9 cellular contexts compared by ENCODE assay signal in the genomic region with DNA sequence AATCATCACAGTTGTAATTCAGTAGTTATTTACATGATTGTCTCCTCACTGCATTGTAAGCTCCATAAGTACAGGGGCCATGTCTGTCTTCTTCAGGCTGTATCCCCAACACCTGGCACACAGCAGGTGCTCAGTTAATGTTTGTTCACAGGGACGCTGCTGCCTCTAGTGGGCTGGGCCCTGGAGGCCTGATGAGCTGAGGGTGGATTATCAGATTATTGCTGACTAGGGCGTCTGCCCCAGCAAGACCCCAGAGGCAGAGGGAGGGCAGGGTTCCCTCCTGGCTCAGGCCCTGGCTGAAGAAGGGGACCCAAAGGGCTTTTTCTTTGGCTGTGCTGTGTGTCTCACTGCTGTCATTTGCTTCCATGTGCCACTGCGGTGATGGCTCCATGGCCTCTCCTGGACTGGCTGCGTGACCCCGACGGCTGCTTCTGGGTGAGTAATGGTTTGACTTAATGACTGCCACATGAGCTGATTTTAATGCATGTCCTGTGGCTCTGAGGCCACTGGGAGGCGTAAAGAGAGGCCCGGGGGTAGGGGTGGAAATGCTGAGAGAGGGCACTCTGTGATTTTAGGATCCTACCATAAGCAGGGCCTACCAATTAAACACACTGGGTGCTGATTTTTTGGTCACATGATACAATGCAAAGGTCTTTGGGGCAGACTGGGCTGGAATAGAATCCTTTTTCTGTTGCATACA. TPM values are rescaled to one million over a fixed set of nuclear protein-coding genes. Genes with fewer than 3 reads are reported as not detected.
DNase-seq lines count a peak whose midpoint lies in the region; ATAC-seq and TF ChIP-seq lines count a peak whose summit lies in the region.
"Had no signal": no experiment of that assay in that cellular context is flagged by ENCODE, and none has a peak within 500 bp of the region (broad histone marks: within the 10 kb centered on the region; RNA-seq: fewer than 3 reads in every experiment).

No MANE protein-coding gene starts in this region.

- H3K4me3 Mint-ChIP-seq in activated CD8-positive, alpha-beta T cell treated with anti-CD3 and anti-CD28 coated beads for 36 hours, result no peak overlapping the region

- no peaks in the 10 kb centered on the region for H3K36me3 Mint-ChIP-seq in activated CD8-positive, alpha-beta T cell treated with anti-CD3 and anti-CD28 coated beads for 36 hours (ENCODE audit: low read depth)

- ATAC-seq in activated CD8-positive, alpha-beta T cell treated with anti-CD3 and anti-CD28 coated beads for 36 hours, result peak; percentile 72
- ATAC-seq in GM21576 (IDR thresholded peaks at IDR 0.05; ENCODE audit: unreplicated experiment) (no peak), gastrocnemius medialis (no peak)

- H3K4me3 ChIP-seq in HL-60 (replicated peaks; ENCODE audit: insufficient read depth, low read length), result no peak overlapping the region
- H3K4me3 ChIP-seq in gastrocnemius medialis, result no peak overlapping the region

- H3K9me3 ChIP-seq in gastrocnemius medialis, result no peaks in the 10 kb centered on the region

- H3K9me3 Mint-ChIP-seq in activated CD8-positive, alpha-beta T cell treated with anti-CD3 and anti-CD28 coated beads for 36 hours, result no peaks in the 10 kb centered on the region

- POLR2A ChIA-PET in activated CD8-positive, alpha-beta T cell treated with anti-CD3 and anti-CD28 coated beads for 36 hours (lab: Charles Lee), result interaction anchor here (0.9 kb wide), 1 partner anchor 20 kb away, joined by 3 read pairs; the partner anchor contains the start of gene EPB41

- H3K27ac ChIP-seq in HL-60 (replicated peaks), result no peak overlapping the region
- H3K27ac ChIP-seq in gastrocnemius medialis, result no peak overlapping the region

- TF ChIP-seq POLR2A in gastrocnemius medialis (IDR thresholded peaks at IDR 0.05), result no peak

- peaks cover 4% of the 10 kb centered on the region in 2 donors for H3K4me1 ChIP-seq in gastrocnemius medialis

- intact Hi-C loops in activated CD8-positive, alpha-beta T cell treated with anti-CD3 and anti-CD28 coated beads for 36 hours (cut with micrococcal nuclease), result no loop called here
- intact Hi-C loops in gastrocnemius medialis (cut with DNase I; ENCODE audit: low total_unique reads), result no loop called here

- DNase-seq in COLO668 (lab: John Stamatoyannopoulos, UW; ENCODE audit: unreplicated experiment), result peak; percentile 32
- DNase-seq in HL-60 (ENCODE audit: low read depth in 1 of 2, low spot score in 1 of 2), result no peak
- peak; percentile 51 for DNase-seq in activated CD8-positive, alpha-beta T cell treated with anti-CD3 and anti-CD28 coated beads for 36 hours
- peak; percentile 47 for DNase-seq in left kidney (ENCODE audit: low read depth, low spot score)
- DNase-seq in NCI-H1436 (lab: John Stamatoyannopoulos, UW), result no peak
- no peak for DNase-seq in HPDE6-E6E7 (ENCODE audit: extremely low spot score)
- no peak for DNase-seq in gastrocnemius medialis
- DNase-seq: NCI-H1092 treated with DMSO at 0.1 percent for 48 hours had no signal

- H3K27me3 ChIP-seq in HL-60 (ENCODE audit: insufficient read depth, poor library complexity, severe bottlenecking) (no peaks in the 10 kb centered on the region), gastrocnemius medialis (no peaks in the 10 kb centered on the region)

- in situ Hi-C loops in gastrocnemius medialis (cut with MboI; ENCODE audit: low sequenced_read_pairs in 4 of 4), result loop anchor here (25.0 kb wide), 4 partner anchors 256 to 1819 kb away; partner anchors contain the start of genes RNU11 (in 2 of the 4), TAF12 (in 2 of the 4), MATN1 (in 1 of the 4) and PHACTR4 (in 1 of the 4)

- no peaks in the 10 kb centered on the region for H3K36me3 ChIP-seq in gastrocnemius medialis

- no peak overlapping the region for H3K27ac Mint-ChIP-seq in activated CD8-positive, alpha-beta T cell treated with anti-CD3 and anti-CD28 coated beads for 36 hours

- H3K4me1 Mint-ChIP-seq in activated CD8-positive, alpha-beta T cell treated with anti-CD3 and anti-CD28 coated beads for 36 hours (ENCODE audit: low read depth), result peaks cover 36% of the 10 kb centered on the region

- CTCF ChIA-PET in activated CD8-positive, alpha-beta T cell treated with anti-CD3 and anti-CD28 coated beads for 36 hours (lab: Charles Lee), result interaction anchor here (1.0 to 4.1 kb wide), 5 partner anchors 11 to 309 kb away, joined by 3 to 30 read pairs (median 4); no protein-coding TSS in a partner anchor

- no peaks in the 10 kb centered on the region for H3K27me3 Mint-ChIP-seq in activated CD8-positive, alpha-beta T cell treated with anti-CD3 and anti-CD28 coated beads for 36 hours

- TF ChIP-seq CTCF in HL-60 (IDR thresholded peaks at IDR 0.05; ENCODE audit: insufficient read depth, low read length), result peak; percentile 14
- peak; percentile 25 for TF ChIP-seq CTCF in activated CD8-positive, alpha-beta T cell treated with anti-CD3 and anti-CD28 coated beads for 36 hours (IDR thresholded peaks at IDR 0.05)
- TF ChIP-seq CTCF in gastrocnemius medialis (IDR thresholded peaks at IDR 0.05 in 4 of 5, conservative IDR thresholded peaks at IDR 0.05 in 1 of 5), result no peak

RNA-seq across cellular contexts. Expression of gene EPB41, which starts 20.8 kb away (rescaled TPM):
- 10 to 100 TPM; 74.9 to 80.3 TPM for total RNA-seq in activated CD8-positive, alpha-beta T cell treated with anti-CD3 and anti-CD28 coated beads for 36 hours
- total RNA-seq in gastrocnemius medialis, result 10 to 100 TPM; 19.5 to 28.6 (median 23.6) TPM

Comparison
In these comparisons a context has a peak if more than half of its experiments do, and no peak if none do; other contexts are left out.
1. DNase-seq: peak in COLO668 (single experiment), activated CD8-positive, alpha-beta T cell treated with anti-CD3 and anti-CD28 coated beads for 36 hours (single experiment) and left kidney (single experiment); none in HL-60 (0 of 2), NCI-H1436 (single experiment), HPDE6-E6E7 (single experiment) and gastrocnemius medialis (0 of 2).
2. CTCF ChIP-seq: peak in HL-60 (single experiment) and activated CD8-positive, alpha-beta T cell treated with anti-CD3 and anti-CD28 coated beads for 36 hours (single experiment); none in gastrocnemius medialis (0 of 5).